ENCODE assay signal across 8 cellular contexts in genomic region chr6:111605100-111605748, GRCh38. TPM values are rescaled to one million over a fixed set of nuclear protein-coding genes. Genes with fewer than 3 reads are reported as not detected.
A peak's percentile ranks its signal among the peaks of the same experiment; 100 is the strongest.
DNase-seq lines count a peak whose midpoint lies in the region; ATAC-seq lines count a peak whose summit lies in the region.

No MANE protein-coding gene starts in this region.

- H3K4me1 ChIP-seq in HUES48 (ENCODE audit: control insufficient read depth, insufficient read depth, low read length) (peaks cover 38% of the 10 kb centered on the region), endocrine pancreas (ENCODE audit: control insufficient read depth, insufficient read depth, low read length) (peaks cover 5% of the 10 kb centered on the region)

- no peaks in the 10 kb centered on the region for H3K27me3 Mint-ChIP-seq in memory B cell
- no peaks in the 10 kb centered on the region for H3K27me3 Mint-ChIP-seq in stimulated activated naive CD8-positive, alpha-beta T cell treated with anti-CD3 and anti-CD28 coated beads, Interleukin-15, Interleukin-2, amounts not matched to agents 100 ng/mL and 50 ng/mL, for 24 hours

- DNase-seq in G401 (ENCODE audit: low spot score) = peak; percentile 66
- DNase-seq in activated CD4-positive, CD25-positive, alpha-beta regulatory T cell treated with anti-CD3 and anti-CD28 coated beads, Interleukin-2, amount 50 U/mL, for 72 hours = peak; percentile 40
- peak in 1 of 2 donors; percentile 7 for DNase-seq in memory B cell (ENCODE audit: low spot score in 2 of 2)
- no peak for DNase-seq in HT-29 (ENCODE audit: low spot score)

- peak overlapping the region; percentile 94 for H3K27ac ChIP-seq in HUES48 (ENCODE audit: low read depth, low read length)

- H3K36me3 ChIP-seq in HUES48 (ENCODE audit: control insufficient read depth, insufficient read depth, low read length) (peaks cover 4% of the 10 kb centered on the region; the same call in 1 of the 2 replicates), endocrine pancreas (ENCODE audit: control insufficient read depth, insufficient read depth, low read length) (no peaks in the 10 kb centered on the region)

- H3K4me3 Mint-ChIP-seq in memory B cell = peak overlapping the region; percentile 90
- H3K4me3 Mint-ChIP-seq in stimulated activated naive CD8-positive, alpha-beta T cell treated with anti-CD3 and anti-CD28 coated beads, Interleukin-15, Interleukin-2, amounts not matched to agents 100 ng/mL and 50 ng/mL, for 24 hours = peak overlapping the region; percentile 99

- H3K9me3 Mint-ChIP-seq in memory B cell = no peaks in the 10 kb centered on the region
- no peaks in the 10 kb centered on the region for H3K9me3 Mint-ChIP-seq in stimulated activated naive CD8-positive, alpha-beta T cell treated with anti-CD3 and anti-CD28 coated beads, Interleukin-15, Interleukin-2, amounts not matched to agents 100 ng/mL and 50 ng/mL, for 24 hours

- H3K27me3 ChIP-seq in HUES48 (ENCODE audit: control insufficient read depth, insufficient read depth, low read length) (no peaks in the 10 kb centered on the region), endocrine pancreas (ENCODE audit: control insufficient read depth, insufficient read depth, low read length) (no peaks in the 10 kb centered on the region)

- no peaks in the 10 kb centered on the region for H3K36me3 Mint-ChIP-seq in memory B cell
- no peaks in the 10 kb centered on the region for H3K36me3 Mint-ChIP-seq in stimulated activated naive CD8-positive, alpha-beta T cell treated with anti-CD3 and anti-CD28 coated beads, Interleukin-15, Interleukin-2, amounts not matched to agents 100 ng/mL and 50 ng/mL, for 24 hours (ENCODE audit: low read depth)

- H3K4me1 Mint-ChIP-seq in memory B cell = peaks cover 25% of the 10 kb centered on the region
- peaks cover 43% of the 10 kb centered on the region for H3K4me1 Mint-ChIP-seq in stimulated activated naive CD8-positive, alpha-beta T cell treated with anti-CD3 and anti-CD28 coated beads, Interleukin-15, Interleukin-2, amounts not matched to agents 100 ng/mL and 50 ng/mL, for 24 hours (ENCODE audit: low read depth)

- ATAC-seq in GM21529 (IDR thresholded peaks at IDR 0.05; ENCODE audit: unreplicated experiment) (peak; percentile 41), memory B cell (ENCODE audit: low read depth) (peak; percentile 44)

- H3K9ac ChIP-seq in HUES48 (ENCODE audit: low read depth, low read length) = peak overlapping the region; percentile 72
- peak overlapping the region; percentile 68 for H3K9ac ChIP-seq in endocrine pancreas (ENCODE audit: control insufficient read depth, insufficient read depth, low read length)

- no peaks in the 10 kb centered on the region for H3K9me3 ChIP-seq in HUES48 (ENCODE audit: control insufficient read depth, insufficient read depth, low read length)
- no peaks in the 10 kb centered on the region for H3K9me3 ChIP-seq in endocrine pancreas (ENCODE audit: control insufficient read depth, low read length)

- peak overlapping the region; percentile 87 for H3K4me3 ChIP-seq in HUES48 (ENCODE audit: low read depth, low read length)
- H3K4me3 ChIP-seq in endocrine pancreas (ENCODE audit: control insufficient read depth, insufficient read depth, low read length) = peak overlapping the region; percentile 91

- in situ Hi-C loops in G401 (cut with HindIII; ENCODE audit: low sequenced_read_pairs) = no loop called here

- H3K27ac Mint-ChIP-seq in memory B cell = peak overlapping the region; percentile 94
- peak overlapping the region; percentile 98 for H3K27ac Mint-ChIP-seq in stimulated activated naive CD8-positive, alpha-beta T cell treated with anti-CD3 and anti-CD28 coated beads, Interleukin-15, Interleukin-2, amounts not matched to agents 100 ng/mL and 50 ng/mL, for 24 hours

RNA-seq across cellular contexts. Expression of gene TRAF3IP2, which starts 0.5 kb away (rescaled TPM):
- 21.8 and 22.4 TPM in 2 replicates for total RNA-seq in G401 (2014; rRNA removed; shearing (Covaris generic))
- 11.7 and 12.2 TPM in 2 replicates for total RNA-seq in HT-29 (2014; rRNA removed; shearing (Covaris generic))
